9 cellular contexts compared by ENCODE assay signal in the genomic region with DNA sequence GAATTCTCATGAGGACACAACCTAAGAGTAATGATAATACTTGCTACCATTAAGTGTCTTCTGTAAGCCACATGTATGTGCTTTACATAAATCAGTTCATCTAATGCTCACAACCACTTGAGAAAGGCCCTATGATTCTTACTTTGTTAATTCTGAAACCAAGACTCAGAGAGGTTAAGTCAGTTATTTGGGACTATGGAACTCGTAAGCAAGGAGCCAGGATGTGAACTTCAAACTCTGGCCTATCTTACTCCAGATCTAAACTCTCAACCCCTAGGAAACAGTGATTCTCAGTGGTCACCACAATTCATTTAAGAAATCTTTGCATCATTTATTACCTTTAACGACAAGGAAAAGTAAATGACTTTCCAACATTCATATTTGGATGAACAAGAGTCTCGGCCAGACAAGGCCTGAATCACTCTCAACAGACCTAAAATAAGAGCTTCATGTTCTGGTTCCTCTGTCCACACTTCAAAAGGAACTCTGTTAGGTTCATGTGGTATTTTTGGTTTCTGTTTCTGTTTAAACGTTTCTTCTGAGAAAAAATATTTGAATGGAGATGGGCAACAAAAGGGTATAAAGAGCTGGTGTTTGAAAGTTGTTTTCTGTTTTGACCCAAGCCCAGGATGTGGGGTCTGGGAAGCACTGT.
DNase-seq lines count a peak whose midpoint lies in the region; ATAC-seq and TF ChIP-seq lines count a peak whose summit lies in the region.
"Had no signal": no experiment of that assay in that cellular context is flagged by ENCODE, and none has a peak within 500 bp of the region (broad histone marks: within the 10 kb centered on the region; RNA-seq: fewer than 3 reads in every experiment).

No MANE protein-coding gene starts in this region.

- H3K4me1 Mint-ChIP-seq in endothelial cell (ENCODE audit: unreplicated experiment), result no peaks in the 10 kb centered on the region

- H3K36me3 Mint-ChIP-seq in endothelial cell (ENCODE audit: low read depth, unreplicated experiment), result no peaks in the 10 kb centered on the region

- peak; percentile 45 for DNase-seq in EH (ENCODE audit: low read depth)
- no peak for DNase-seq in caudate nucleus (lab: John Stamatoyannopoulos, UW)
- no peak for DNase-seq in stimulated activated CD4-positive, alpha-beta T cell treated with anti-CD3 and anti-CD28 coated beads, Interleukin-4, amount 100 ng/mL, for 4 hours
- no peak for DNase-seq in NCI-H1048 (lab: John Stamatoyannopoulos, UW)
- DNase-seq in endothelial cell (ENCODE audit: low spot score), result no peak
- DNase-seq in stimulated activated CD4-positive, alpha-beta T cell treated with anti-CD3 and anti-CD28 coated beads, Interleukin-12 subunit alpha, Interleukin-12 subunit beta, amount 100 ng/mL, for 4 hours, result no peak
- DNase-seq: stimulated activated CD4-positive, alpha-beta T cell treated with anti-CD3 and anti-CD28 coated beads, Interleukin-2, amount 100 ng/mL, for 48 hours had no signal

- H3K27ac ChIP-seq in caudate nucleus (ENCODE audit: low read depth, low read length), result peak overlapping the region; percentile 6

- no peaks in the 10 kb centered on the region for H3K9me3 Mint-ChIP-seq in endothelial cell (ENCODE audit: unreplicated experiment)

- no peak overlapping the region for H3K27ac Mint-ChIP-seq in endothelial cell (ENCODE audit: unreplicated experiment)

- H3K4me3 Mint-ChIP-seq in endothelial cell (ENCODE audit: unreplicated experiment), result no peak overlapping the region

- H3K27me3 Mint-ChIP-seq in endothelial cell (ENCODE audit: unreplicated experiment), result no peaks in the 10 kb centered on the region

- ATAC-seq in GM19463 (IDR thresholded peaks at IDR 0.05; ENCODE audit: unreplicated experiment), result peak; percentile 71
- ATAC-seq in HG03095 (IDR thresholded peaks at IDR 0.05; ENCODE audit: unreplicated experiment), result peak; percentile 82

- no peak for TF ChIP-seq CTCF in endothelial cell (IDR thresholded peaks at IDR 0.05; ENCODE audit: unreplicated experiment)
